Comparison of ENCODE assay signal across 1 cellular context in the genomic region with DNA sequence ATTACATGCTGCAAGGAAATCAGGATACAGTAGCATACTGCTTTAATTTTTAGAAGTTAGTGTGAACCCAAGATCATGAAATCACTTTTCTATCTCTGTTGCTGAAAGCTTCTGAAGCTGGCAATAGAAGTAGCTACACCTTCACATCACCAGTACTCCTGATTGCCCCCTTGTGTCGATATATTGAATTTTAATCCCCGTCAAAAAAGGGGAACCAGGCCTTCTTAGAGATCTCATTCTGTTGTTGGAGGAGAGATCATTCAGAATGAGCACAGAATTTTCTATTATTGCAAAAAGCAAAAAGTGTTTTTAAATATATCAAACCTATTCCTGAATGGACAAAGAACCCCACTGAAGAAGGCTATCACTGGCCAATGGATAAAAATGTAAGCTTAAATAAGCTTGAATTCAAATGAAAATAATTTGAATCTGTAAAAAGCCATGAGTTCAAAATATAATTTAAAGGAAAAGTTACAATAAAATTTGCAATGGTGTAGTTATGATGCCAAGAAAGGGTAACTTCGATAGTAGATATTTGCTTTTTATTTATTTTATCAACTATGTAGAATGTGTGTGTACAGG.
TF ChIP-seq lines count a peak whose summit lies in the region.

No MANE protein-coding gene starts in this region.

TF ChIP-seq in SK-N-SH treated with all-trans-retinoic acid at 6 μM for 48 hours, 23 proteins besides CTCF, POLR2A, EP300 and RAD21 (continued from another document):
- TF ChIP-seq, protein P1, sequence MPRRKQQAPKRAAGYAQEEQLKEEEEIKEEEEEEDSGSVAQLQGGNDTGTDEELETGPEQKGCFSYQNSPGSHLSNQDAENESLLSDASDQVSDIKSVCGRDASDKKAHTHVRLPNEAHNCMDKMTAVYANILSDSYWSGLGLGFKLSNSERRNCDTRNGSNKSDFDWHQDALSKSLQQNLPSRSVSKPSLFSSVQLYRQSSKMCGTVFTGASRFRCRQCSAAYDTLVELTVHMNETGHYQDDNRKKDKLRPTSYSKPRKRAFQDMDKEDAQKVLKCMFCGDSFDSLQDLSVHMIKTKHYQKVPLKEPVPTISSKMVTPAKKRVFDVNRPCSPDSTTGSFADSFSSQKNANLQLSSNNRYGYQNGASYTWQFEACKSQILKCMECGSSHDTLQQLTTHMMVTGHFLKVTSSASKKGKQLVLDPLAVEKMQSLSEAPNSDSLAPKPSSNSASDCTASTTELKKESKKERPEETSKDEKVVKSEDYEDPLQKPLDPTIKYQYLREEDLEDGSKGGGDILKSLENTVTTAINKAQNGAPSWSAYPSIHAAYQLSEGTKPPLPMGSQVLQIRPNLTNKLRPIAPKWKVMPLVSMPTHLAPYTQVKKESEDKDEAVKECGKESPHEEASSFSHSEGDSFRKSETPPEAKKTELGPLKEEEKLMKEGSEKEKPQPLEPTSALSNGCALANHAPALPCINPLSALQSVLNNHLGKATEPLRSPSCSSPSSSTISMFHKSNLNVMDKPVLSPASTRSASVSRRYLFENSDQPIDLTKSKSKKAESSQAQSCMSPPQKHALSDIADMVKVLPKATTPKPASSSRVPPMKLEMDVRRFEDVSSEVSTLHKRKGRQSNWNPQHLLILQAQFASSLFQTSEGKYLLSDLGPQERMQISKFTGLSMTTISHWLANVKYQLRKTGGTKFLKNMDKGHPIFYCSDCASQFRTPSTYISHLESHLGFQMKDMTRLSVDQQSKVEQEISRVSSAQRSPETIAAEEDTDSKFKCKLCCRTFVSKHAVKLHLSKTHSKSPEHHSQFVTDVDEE (CRISPR knock-in tag; IDR thresholded peaks at IDR 0.05) = no peak
- no peak for TF ChIP-seq ESRRG (CRISPR knock-in tag; IDR thresholded peaks at IDR 0.05)
- no peak for TF ChIP-seq CREB5 (CRISPR knock-in tag; IDR thresholded peaks at IDR 0.05; ENCODE audit: low read depth)
- TF ChIP-seq ARNTL (CRISPR knock-in tag; IDR thresholded peaks at IDR 0.05; ENCODE audit: borderline replicate concordance, low read depth) = no peak
- no peak for TF ChIP-seq SNAI2 (CRISPR knock-in tag; IDR thresholded peaks at IDR 0.05)
- no peak for TF ChIP-seq ZFP3 (CRISPR knock-in tag; IDR thresholded peaks at IDR 0.05)
TF ChIP-seq in SK-N-SH treated with all-trans-retinoic acid at 6 μM for 48 hours: peak in this region for 0.
